ENCODE assay signal across 16 cellular contexts in genomic region chr17:4535667-4536258, GRCh38. TPM values are rescaled to one million over a fixed set of nuclear protein-coding genes. Genes with fewer than 3 reads are reported as not detected.
DNase-seq lines count a peak whose midpoint lies in the region; ATAC-seq and TF ChIP-seq lines count a peak whose summit lies in the region.
"Had no signal": no experiment of that assay in that cellular context is flagged by ENCODE, and none has a peak within 500 bp of the region (broad histone marks: within the 10 kb centered on the region; RNA-seq: fewer than 3 reads in every experiment).

No MANE protein-coding gene starts in this region.

- DNase-seq in H9 (no peak), Panc1 (ENCODE audit: low read depth, low spot score) (no peak), right cardiac atrium (peak in 2 of 3 donors; percentile 37 to 63), skeletal muscle cell (ENCODE audit: low read depth) (no peak), erythroblast (lab: John Stamatoyannopoulos, UW) (no peak), MG63 (no peak), HFFc6 (no peak)
- DNase-seq: activated naive CD4-positive, alpha-beta T cell treated with anti-CD3 and anti-CD28 coated beads, Interleukin-2, amount 50 U/mL, for 16 hours; NCI-H2227 treated with DMSO at 0.1 percent for 48 hours; stimulated activated CD4-positive, alpha-beta T cell treated with anti-CD3 and anti-CD28 coated beads, Interleukin-4, amount 100 ng/mL, for 4 hours; stimulated activated naive CD4-positive, alpha-beta T cell treated with Interleukin-2 at 50 U/mL for 16 hours had no signal

- no CpG with 5 or more reads among the region's 19 CpGs for WGBS in H9 (ENCODE audit: extremely low coverage, insufficient read length, low lambda C conversion rate)
- 65% methylated on average over 19 of the region's 19 CpGs for whole genome bisulfite sequencing in right cardiac atrium

- H3K9me3 Mint-ChIP-seq in H9: no peaks in the 10 kb centered on the region
- H3K9me3 Mint-ChIP-seq in HFFc6: no peaks in the 10 kb centered on the region
- H3K9me3 Mint-ChIP-seq: central memory CD8-positive, alpha-beta T cell had no signal

- no peak overlapping the region for H2BK20ac ChIP-seq in H9 (ENCODE audit: low read depth, low read length, poor library complexity, severe bottlenecking)

- H3K4me2 ChIP-seq in H9 (ENCODE audit: insufficient read depth, insufficient read length, low read length): peak overlapping the region; percentile 42

- H3T11ph ChIP-seq in H9 (ENCODE audit: low read length): no peak overlapping the region

- ATAC-seq in Panc1 (peak; percentile 13), right cardiac atrium (no peak), GM21367 (IDR thresholded peaks at IDR 0.05; ENCODE audit: unreplicated experiment) (no peak)
- ATAC-seq: esophagus mucosa had no signal

- no peaks in the 10 kb centered on the region for H3K79me2 ChIP-seq in H9 (ENCODE audit: insufficient read depth, low read length)

- H3K18ac ChIP-seq in H9 (ENCODE audit: insufficient read length, low read depth, low read length): no peak overlapping the region

- peaks cover 19 to 20% of the 10 kb centered on the region in 2 experiments for H3K4me1 Mint-ChIP-seq in H9
- H3K4me1 Mint-ChIP-seq in HFFc6 (ENCODE audit: low read depth): no peaks in the 10 kb centered on the region

- no peak overlapping the region for H2BK15ac ChIP-seq in H9 (ENCODE audit: low read depth, low read length)

- H4K91ac ChIP-seq in H9 (ENCODE audit: insufficient read length, low read depth, low read length): no peak overlapping the region

- H3K4me3 Mint-ChIP-seq in H9: peak overlapping the region in 1 of 2 experiments; percentile 59; a peak in 1 of 5 replicates
- H3K4me3 Mint-ChIP-seq in HFFc6: no peak overlapping the region
- H3K4me3 Mint-ChIP-seq: central memory CD8-positive, alpha-beta T cell had no signal

- H2AK5ac ChIP-seq in H9 (ENCODE audit: insufficient read length, low read length): no peak overlapping the region

- intact Hi-C loops in Panc1 (cut with micrococcal nuclease; ENCODE audit: unreplicated experiment) (no loop called here), right cardiac atrium (cut with DNase I) (no loop called here)

- H3K27me3 Mint-ChIP-seq in H9 (ENCODE audit: low read depth) (peaks cover 44% of the 10 kb centered on the region), HFFc6 (ENCODE audit: insufficient read depth) (peaks cover 19% of the 10 kb centered on the region)
- H3K27me3 Mint-ChIP-seq: central memory CD8-positive, alpha-beta T cell had no signal

- in situ Hi-C loops in Panc1 (cut with HindIII; ENCODE audit: low pct_unique_long_range_greater_than_20kb, low sequenced_read_pairs): no loop called here

- H4K5ac ChIP-seq in H9 (ENCODE audit: insufficient read length, low read depth, low read length): no peak overlapping the region

- H3K4ac ChIP-seq in H9 (ENCODE audit: low read depth, low read length): no peak overlapping the region

- no peak overlapping the region for H3K27ac ChIP-seq in H9 (ENCODE audit: insufficient read length, low read depth, low read length)
- no peak overlapping the region for H3K27ac ChIP-seq in Panc1 (ENCODE audit: low read length)
- no peak overlapping the region for H3K27ac ChIP-seq in right cardiac atrium (ENCODE audit: low read length)
- H3K27ac ChIP-seq: C4-2B had no signal

- H3K27me3 ChIP-seq in H9 (ENCODE audit: insufficient read depth, low read length) (peaks cover 3% of the 10 kb centered on the region; the same call in 1 of the 2 replicates), Panc1 (ENCODE audit: control insufficient read depth, insufficient read depth, low read length) (no peaks in the 10 kb centered on the region), right cardiac atrium (ENCODE audit: control insufficient read depth, insufficient read depth) (no peaks in the 10 kb centered on the region), MG63 (no peaks in the 10 kb centered on the region)

- no peaks in the 10 kb centered on the region for H3K23me2 ChIP-seq in H9 (ENCODE audit: insufficient read length, low read depth, low read length, poor library complexity, severe bottlenecking)

- H3K36me3 ChIP-seq in Panc1 (ENCODE audit: control insufficient read depth, insufficient read depth, low read length) (peaks cover 3% of the 10 kb centered on the region; the same call in 1 of the 2 replicates), MG63 (no peaks in the 10 kb centered on the region; the same call in 1 of the 2 replicates)

- no peaks in the 10 kb centered on the region; the same call in 1 of the 2 replicates for H3K4me1 ChIP-seq in H9 (ENCODE audit: insufficient read depth, low read length)
- peaks cover 31% of the 10 kb centered on the region for H3K4me1 ChIP-seq in Panc1 (ENCODE audit: control insufficient read depth, insufficient read depth, low read length)
- H3K4me1 ChIP-seq in right cardiac atrium (ENCODE audit: control insufficient read depth, insufficient read depth, low read length): peaks cover 22% of the 10 kb centered on the region

- no peak overlapping the region for H4K8ac ChIP-seq in H9 (replicated peaks; ENCODE audit: insufficient read length, low read depth, low read length)

- TF ChIP-seq POLR2A in erythroblast (IDR thresholded peaks at IDR 0.05; ENCODE audit: low read length): no peak

- CTCF ChIA-PET in Panc1 (lab: Charles Lee): no interaction called here

- H3K4me3 ChIP-seq in Panc1 (ENCODE audit: low read depth in 2 of 2, low read length in 2 of 2) (no peak overlapping the region), right cardiac atrium (ENCODE audit: low read length) (no peak overlapping the region), skeletal muscle cell (ENCODE audit: low read depth, low read length) (peak overlapping the region; percentile 5), MG63 (no peak overlapping the region)

- H2AFZ ChIP-seq in H9 (ENCODE audit: low read length): no peak overlapping the region

- H3K27ac Mint-ChIP-seq in H9 (no peak overlapping the region), HFFc6 (no peak overlapping the region; the same call in 1 of the 2 replicates)

- H2BK12ac ChIP-seq in H9 (ENCODE audit: insufficient read length, low read depth, low read length): no peak overlapping the region

- H3K56ac ChIP-seq in H9 (ENCODE audit: insufficient read length, low read depth, low read length): no peak overlapping the region

- H3K36me3 Mint-ChIP-seq in H9 (ENCODE audit: insufficient read depth in 1 of 3, low read depth in 3 of 3): peaks cover 4 to 37% (median 12%) of the 10 kb centered on the region in 3 experiments; a peak in 5 of 7 replicates
- no peaks in the 10 kb centered on the region for H3K36me3 Mint-ChIP-seq in HFFc6 (ENCODE audit: low read depth)

- H2BK5ac ChIP-seq in H9 (ENCODE audit: insufficient read length, low read length): no peak overlapping the region

- H3K9me3 ChIP-seq in H9 (ENCODE audit: control insufficient read depth, low read depth, low read length): no peaks in the 10 kb centered on the region
- no peaks in the 10 kb centered on the region for H3K9me3 ChIP-seq in Panc1 (ENCODE audit: control insufficient read depth, insufficient read depth, low read depth, low read length)
- H3K9me3 ChIP-seq in right cardiac atrium (ENCODE audit: control insufficient read depth, low read length): no peaks in the 10 kb centered on the region
- H3K9me3 ChIP-seq in MG63: no peaks in the 10 kb centered on the region

- no peak overlapping the region for H3K9ac ChIP-seq in H9 (ENCODE audit: extremely low read depth, insufficient read length, low read length)

- no peak overlapping the region for H3K23ac ChIP-seq in H9 (ENCODE audit: insufficient read length, low read depth, low read length)

- no peak overlapping the region for H3K14ac ChIP-seq in H9 (ENCODE audit: insufficient read depth, low read length)

- H2BK120ac ChIP-seq in H9 (ENCODE audit: low read depth, low read length, poor library complexity, severe bottlenecking): no peak overlapping the region

- H4K20me1 ChIP-seq in H9 (ENCODE audit: control insufficient read depth, insufficient read depth, insufficient read length): peaks cover 5% of the 10 kb centered on the region

- BruUV-seq in Panc1 (replicated peaks; lab: Mats Ljungman, UMichigan): no TSS peak

- H3K79me1 ChIP-seq in H9 (ENCODE audit: insufficient read depth, low read depth, low read length, poor library complexity, severe bottlenecking): no peaks in the 10 kb centered on the region

- TF ChIP-seq CTCF in H9 (conservative IDR thresholded peaks at IDR 0.05): no peak
- no peak for TF ChIP-seq CTCF in Panc1 (IDR thresholded peaks at IDR 0.05)
- no peak for TF ChIP-seq CTCF in HFFc6 (IDR thresholded peaks at IDR 0.05)

- POLR2A ChIA-PET in Panc1 (lab: Charles Lee): interaction anchor here (0.6 kb wide), 1 partner anchor 112 kb away, joined by 5 read pairs; no protein-coding TSS in a partner anchor

RNA-seq across cellular contexts. Expression of gene MYBBP1A, which starts 19.4 kb away (rescaled TPM):
- 177 and 181 TPM in 2 replicates for total RNA-seq in H9 (2021)
- 95.6 TPM for total RNA-seq in Panc1 (2021; ENCODE audit: unreplicated experiment)
- 123 TPM for polyA plus RNA-seq in Panc1 (2012; ENCODE audit: insufficient read length)
- 10 to 100 TPM; 18.4 to 28.5 (median 23.1) TPM for total RNA-seq in right cardiac atrium
- polyA plus RNA-seq in right cardiac atrium: 15.9 TPM
- 34.0 and 63.2 TPM in 2 replicates for total RNA-seq in MG63 (2014; rRNA removed; shearing (Covaris generic); ENCODE audit: low replicate concordance)
- total RNA-seq in HFFc6 (2021; fragmentation: NEBNext Ultra II Directional; extraction: Animal tissue kit (Norgen Biotek cat#: 25700)): 10 to 100 TPM; 65.9 to 80.8 (median 71.8) TPM

RNA-seq across cellular contexts. Expression of gene GGT6, which starts 24.6 kb away (rescaled TPM):
- total RNA-seq in H9 (2021) (0.13 and 0.17 TPM in 2 replicates), Panc1 (2021; ENCODE audit: unreplicated experiment) (not detected), right cardiac atrium (not detected)
- polyA plus RNA-seq in Panc1 (2012; ENCODE audit: insufficient read length): not detected
- polyA plus RNA-seq in right cardiac atrium: not detected
- not detected in 2 replicates for total RNA-seq in MG63 (2014; rRNA removed; shearing (Covaris generic); ENCODE audit: low replicate concordance)
- total RNA-seq in HFFc6 (2021; fragmentation: NEBNext Ultra II Directional; extraction: Animal tissue kit (Norgen Biotek cat#: 25700)): not detected
- total RNA-seq: pulmonary artery endothelial cell had no signal

RNA-seq across cellular contexts. Expression of gene SPNS2, which starts 37.1 kb away (rescaled TPM):
- 0.33 and 0.77 TPM in 2 replicates for total RNA-seq in H9 (2021)
- 1.9 TPM for total RNA-seq in Panc1 (2021; ENCODE audit: unreplicated experiment)
- polyA plus RNA-seq in Panc1 (2012; ENCODE audit: insufficient read length): 1.8 TPM
- total RNA-seq in right cardiac atrium: 10 to 100 TPM in 2 of 4 donors, 1 to 10 TPM in 2; 9.6 to 12.7 (median 10.3) TPM
- polyA plus RNA-seq in right cardiac atrium: 16.2 TPM
- total RNA-seq in MG63 (2014; rRNA removed; shearing (Covaris generic); ENCODE audit: low replicate concordance): 0.22 and 4.2 TPM in 2 replicates
- not detected for total RNA-seq in HFFc6 (2021; fragmentation: NEBNext Ultra II Directional; extraction: Animal tissue kit (Norgen Biotek cat#: 25700))

RNA-seq across cellular contexts. Expression of gene SMTNL2, which starts 48.6 kb away (rescaled TPM):
- 0.77 and 1.6 TPM in 2 replicates for total RNA-seq in H9 (2021)
- not detected for total RNA-seq in Panc1 (2021; ENCODE audit: unreplicated experiment)
- polyA plus RNA-seq in Panc1 (2012; ENCODE audit: insufficient read length): not detected
- total RNA-seq in right cardiac atrium: 10 to 100 TPM; 10.7 to 20.8 (median 14.2) TPM
- polyA plus RNA-seq in right cardiac atrium: 5.8 TPM
- not detected in 2 replicates for total RNA-seq in MG63 (2014; rRNA removed; shearing (Covaris generic); ENCODE audit: low replicate concordance)
- total RNA-seq in HFFc6 (2021; fragmentation: NEBNext Ultra II Directional; extraction: Animal tissue kit (Norgen Biotek cat#: 25700)): not detected
- total RNA-seq: pulmonary artery endothelial cell had no signal

Comparison
In these comparisons a context has a peak if more than half of its experiments do, and no peak if none do; other contexts are left out.
1. DNase-seq: peak in right cardiac atrium (2 of 3); none in H9 (single experiment), Panc1 (single experiment), skeletal muscle cell (single experiment), erythroblast (0 of 2), MG63 (single experiment) and HFFc6 (single experiment).